23 cellular contexts compared by ENCODE assay signal in genomic region chr3:194054540-194054939, GRCh38.
"Had no signal": no experiment of that assay in that cellular context is flagged by ENCODE, and none has a peak within 500 bp of the region (broad histone marks: within the 10 kb centered on the region; RNA-seq: fewer than 3 reads in every experiment).

No MANE protein-coding gene starts in this region.

- H3K27me3 Mint-ChIP-seq: activated B cell treated with CpG ODN at 0.5 μM for 24 hours had no signal

- H3K27ac Mint-ChIP-seq: activated B cell treated with CpG ODN at 0.5 μM for 24 hours; activated CD4-positive, alpha-beta memory T cell treated with anti-CD3 and anti-CD28 coated beads for 36 hours; activated CD4-positive, alpha-beta T cell treated with anti-CD3 and anti-CD28 coated beads, Interleukin-2, amount 10 ng/mL, durations not matched to agents 7 days and 5 days; activated naive CD4-positive, alpha-beta T cell treated with anti-CD3 and anti-CD28 coated beads, Interleukin-2, amount 50 U/mL, for 72 hours; activated naive CD8-positive, alpha-beta T cell treated with anti-CD3 and anti-CD28 coated beads, Interleukin-2, amount 50 U/mL, for 24 hours; T-helper 17 cell had no signal

- H3K27me3 ChIP-seq: ascending aorta, body of pancreas, MG63 had no signal

- ATAC-seq: activated naive CD4-positive, alpha-beta T cell treated with anti-CD3 and anti-CD28 coated beads, Interleukin-2, amount 50 U/mL, for 72 hours; activated naive CD8-positive, alpha-beta T cell treated with anti-CD3 and anti-CD28 coated beads, Interleukin-2, amount 50 U/mL, for 24 hours; activated T-cell treated with anti-CD3 and anti-CD28 coated beads, Interleukin-2, amount 50 U/mL, for 4 hours; body of pancreas; T-helper 17 cell had no signal

- H3K36me3 ChIP-seq: ascending aorta, MG63 had no signal

- H3K4me3 Mint-ChIP-seq: activated B cell treated with CpG ODN at 0.5 μM for 24 hours; activated CD4-positive, alpha-beta memory T cell treated with anti-CD3 and anti-CD28 coated beads for 36 hours; activated CD4-positive, alpha-beta T cell treated with anti-CD3 and anti-CD28 coated beads, Interleukin-2, amount 10 ng/mL, durations not matched to agents 7 days and 5 days; activated naive CD8-positive, alpha-beta T cell treated with anti-CD3 and anti-CD28 coated beads, Interleukin-2, amount 50 U/mL, for 24 hours; activated T-cell treated with anti-CD3 and anti-CD28 coated beads, Interleukin-2, amount 50 U/mL, for 4 hours; T-helper 17 cell had no signal

- H3K27ac ChIP-seq: ascending aorta, body of pancreas, PC-9 had no signal

- H3K4me3 ChIP-seq: ascending aorta, body of pancreas, MG63, PC-9 had no signal

- DNase-seq: activated B cell treated with CpG ODN at 0.5 μM for 24 hours; activated CD4-positive, alpha-beta memory T cell treated with anti-CD3 and anti-CD28 coated beads for 36 hours; activated CD4-positive, alpha-beta T cell treated with anti-CD3 and anti-CD28 coated beads, Interleukin-2, amount 10 ng/mL, durations not matched to agents 7 days and 5 days; activated CD8-positive, alpha-beta memory T cell treated with anti-CD3 and anti-CD28 coated beads for 24 hours; activated effector memory CD4-positive, alpha-beta T cell treated with anti-CD3 and anti-CD28 coated beads, Interleukin-2, amount 50 U/mL, for 16 hours; activated naive CD4-positive, alpha-beta T cell treated with Interleukin-2 at 50 U/mL for 16 hours; activated naive CD8-positive, alpha-beta T cell treated with anti-CD3 and anti-CD28 coated beads, Interleukin-2, amount 50 U/mL, for 24 hours; activated T-cell treated with anti-CD3 and anti-CD28 coated beads, Interleukin-2, amount 50 U/mL, for 4 hours; amniotic stem cell; body of pancreas; central memory CD4-positive, alpha-beta T cell; MG63; NCI-H1092 treated with DMSO at 0.1 percent for 48 hours; NCI-H1417 treated with DMSO at 0.1 percent for 48 hours; NCI-H1694 treated with DMSO at 0.1 percent for 48 hours; NCI-H2029 treated with DMSO at 0.1 percent for 48 hours; NCI-H510A treated with DMSO at 0.1 percent for 48 hours; PC-9; SIG-M5; T-helper 17 cell; T-helper 9 cell had no signal
